1 cellular context compared by ENCODE assay signal in genomic region chr10:114577133-114577532, GRCh38.
TF ChIP-seq lines count a peak whose summit lies in the region.

No MANE protein-coding gene starts in this region.

TF ChIP-seq in GM23338, 12 proteins besides CTCF, POLR2A, EP300 and RAD21 (continued from another document):
- no peak for TF ChIP-seq ETS1 (IDR thresholded peaks at IDR 0.05)
- TF ChIP-seq ZNF462 (CRISPR knock-in tag; IDR thresholded peaks at IDR 0.05) = no peak
